ENCODE assay signal across 1 cellular context in genomic region chr21:38857152-38857825, GRCh38.
A peak's percentile ranks its signal among the peaks of the same experiment; 100 is the strongest.
TF ChIP-seq lines count a peak whose summit lies in the region.

No MANE protein-coding gene starts in this region.

TF ChIP-seq in K562, 482 proteins besides CTCF, POLR2A, EP300 and RAD21 (continued from another document):
- TF ChIP-seq BRF1 (IDR thresholded peaks at IDR 0.05; ENCODE audit: borderline replicate concordance, extremely low read depth, insufficient read length) (no peak), HDAC1 (IDR thresholded peaks at IDR 0.05) (0 out of 4 replicates have a peak, but pooled peaks of 1 of the 2 experiments have one; percentile 34), GTF2A2 (tag; IDR thresholded peaks at IDR 0.05) (no peak), SMARCE1 (IDR thresholded peaks at IDR 0.05) (0 out of 2 replicates have a peak, but pooled peaks have one; percentile 13), NCOR1 (IDR thresholded peaks at IDR 0.05) (peak; percentile 50; the same call in 1 of the 2 replicates), TCF3 (CRISPR knock-in tag; IDR thresholded peaks at IDR 0.05) (peak; percentile 43), STAT5A (IDR thresholded peaks at IDR 0.05; ENCODE audit: borderline replicate concordance, low read length) (no peak), CC2D1A (IDR thresholded peaks at IDR 0.05) (no peak), SOX6 (IDR thresholded peaks at IDR 0.05) (0 out of 2 replicates have a peak, but pooled peaks have one; percentile 31), DPF2 (IDR thresholded peaks at IDR 0.05) (peak; percentile 16; the same call in 1 of the 2 replicates), MBD1 (CRISPR knock-in tag; IDR thresholded peaks at IDR 0.05) (no peak), ZBTB2 (IDR thresholded peaks at IDR 0.05) (no peak), PHF21A (IDR thresholded peaks at IDR 0.05; ENCODE audit: borderline replicate concordance, low read depth) (no peak), FOXK2 (conservative IDR thresholded peaks at IDR 0.05 in 1 of 2, IDR thresholded peaks at IDR 0.05 in 1 of 2; ENCODE audit: low read depth in 2 of 2) (0 out of 4 replicates have a peak, but pooled peaks of 1 of the 2 experiments have one; percentile 14), SMARCA4 (IDR thresholded peaks at IDR 0.05) (peak; percentile 34; the same call in 1 of the 2 replicates), XRCC4 (IDR thresholded peaks at IDR 0.05; ENCODE audit: extremely low read depth, insufficient read depth, insufficient read length) (no peak), CHD4 (IDR thresholded peaks at IDR 0.05; ENCODE audit: insufficient read depth, insufficient replicate concordance, low read depth, low read length, poor library complexity, severe bottlenecking) (no peak), TRIM28 (IDR thresholded peaks at IDR 0.05) (no peak), ZFP36 (IDR thresholded peaks at IDR 0.05; ENCODE audit: low read depth, low read length, partially characterized antibody) (peak; percentile 25)
- TF ChIP-seq, protein P1, sequence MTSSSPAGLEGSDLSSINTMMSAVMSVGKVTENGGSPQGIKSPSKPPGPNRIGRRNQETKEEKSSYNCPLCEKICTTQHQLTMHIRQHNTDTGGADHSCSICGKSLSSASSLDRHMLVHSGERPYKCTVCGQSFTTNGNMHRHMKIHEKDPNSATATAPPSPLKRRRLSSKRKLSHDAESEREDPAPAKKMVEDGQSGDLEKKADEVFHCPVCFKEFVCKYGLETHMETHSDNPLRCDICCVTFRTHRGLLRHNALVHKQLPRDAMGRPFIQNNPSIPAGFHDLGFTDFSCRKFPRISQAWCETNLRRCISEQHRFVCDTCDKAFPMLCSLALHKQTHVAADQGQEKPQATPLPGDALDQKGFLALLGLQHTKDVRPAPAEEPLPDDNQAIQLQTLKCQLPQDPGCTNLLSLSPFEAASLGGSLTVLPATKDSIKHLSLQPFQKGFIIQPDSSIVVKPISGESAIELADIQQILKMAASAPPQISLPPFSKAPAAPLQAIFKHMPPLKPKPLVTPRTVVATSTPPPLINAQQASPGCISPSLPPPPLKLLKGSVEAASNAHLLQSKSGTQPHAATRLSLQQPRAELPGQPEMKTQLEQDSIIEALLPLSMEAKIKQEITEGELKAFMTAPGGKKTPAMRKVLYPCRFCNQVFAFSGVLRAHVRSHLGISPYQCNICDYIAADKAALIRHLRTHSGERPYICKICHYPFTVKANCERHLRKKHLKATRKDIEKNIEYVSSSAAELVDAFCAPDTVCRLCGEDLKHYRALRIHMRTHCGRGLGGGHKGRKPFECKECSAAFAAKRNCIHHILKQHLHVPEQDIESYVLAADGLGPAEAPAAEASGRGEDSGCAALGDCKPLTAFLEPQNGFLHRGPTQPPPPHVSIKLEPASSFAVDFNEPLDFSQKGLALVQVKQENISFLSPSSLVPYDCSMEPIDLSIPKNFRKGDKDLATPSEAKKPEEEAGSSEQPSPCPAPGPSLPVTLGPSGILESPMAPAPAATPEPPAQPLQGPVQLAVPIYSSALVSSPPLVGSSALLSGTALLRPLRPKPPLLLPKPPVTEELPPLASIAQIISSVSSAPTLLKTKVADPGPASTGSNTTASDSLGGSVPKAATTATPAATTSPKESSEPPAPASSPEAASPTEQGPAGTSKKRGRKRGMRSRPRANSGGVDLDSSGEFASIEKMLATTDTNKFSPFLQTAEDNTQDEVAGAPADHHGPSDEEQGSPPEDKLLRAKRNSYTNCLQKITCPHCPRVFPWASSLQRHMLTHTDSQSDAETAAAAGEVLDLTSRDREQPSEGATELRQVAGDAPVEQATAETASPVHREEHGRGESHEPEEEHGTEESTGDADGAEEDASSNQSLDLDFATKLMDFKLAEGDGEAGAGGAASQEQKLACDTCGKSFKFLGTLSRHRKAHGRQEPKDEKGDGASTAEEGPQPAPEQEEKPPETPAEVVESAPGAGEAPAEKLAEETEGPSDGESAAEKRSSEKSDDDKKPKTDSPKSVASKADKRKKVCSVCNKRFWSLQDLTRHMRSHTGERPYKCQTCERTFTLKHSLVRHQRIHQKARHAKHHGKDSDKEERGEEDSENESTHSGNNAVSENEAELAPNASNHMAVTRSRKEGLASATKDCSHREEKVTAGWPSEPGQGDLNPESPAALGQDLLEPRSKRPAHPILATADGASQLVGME (CRISPR knock-in tag; IDR thresholded peaks at IDR 0.05) = no peak
- TF ChIP-seq, protein P2, sequence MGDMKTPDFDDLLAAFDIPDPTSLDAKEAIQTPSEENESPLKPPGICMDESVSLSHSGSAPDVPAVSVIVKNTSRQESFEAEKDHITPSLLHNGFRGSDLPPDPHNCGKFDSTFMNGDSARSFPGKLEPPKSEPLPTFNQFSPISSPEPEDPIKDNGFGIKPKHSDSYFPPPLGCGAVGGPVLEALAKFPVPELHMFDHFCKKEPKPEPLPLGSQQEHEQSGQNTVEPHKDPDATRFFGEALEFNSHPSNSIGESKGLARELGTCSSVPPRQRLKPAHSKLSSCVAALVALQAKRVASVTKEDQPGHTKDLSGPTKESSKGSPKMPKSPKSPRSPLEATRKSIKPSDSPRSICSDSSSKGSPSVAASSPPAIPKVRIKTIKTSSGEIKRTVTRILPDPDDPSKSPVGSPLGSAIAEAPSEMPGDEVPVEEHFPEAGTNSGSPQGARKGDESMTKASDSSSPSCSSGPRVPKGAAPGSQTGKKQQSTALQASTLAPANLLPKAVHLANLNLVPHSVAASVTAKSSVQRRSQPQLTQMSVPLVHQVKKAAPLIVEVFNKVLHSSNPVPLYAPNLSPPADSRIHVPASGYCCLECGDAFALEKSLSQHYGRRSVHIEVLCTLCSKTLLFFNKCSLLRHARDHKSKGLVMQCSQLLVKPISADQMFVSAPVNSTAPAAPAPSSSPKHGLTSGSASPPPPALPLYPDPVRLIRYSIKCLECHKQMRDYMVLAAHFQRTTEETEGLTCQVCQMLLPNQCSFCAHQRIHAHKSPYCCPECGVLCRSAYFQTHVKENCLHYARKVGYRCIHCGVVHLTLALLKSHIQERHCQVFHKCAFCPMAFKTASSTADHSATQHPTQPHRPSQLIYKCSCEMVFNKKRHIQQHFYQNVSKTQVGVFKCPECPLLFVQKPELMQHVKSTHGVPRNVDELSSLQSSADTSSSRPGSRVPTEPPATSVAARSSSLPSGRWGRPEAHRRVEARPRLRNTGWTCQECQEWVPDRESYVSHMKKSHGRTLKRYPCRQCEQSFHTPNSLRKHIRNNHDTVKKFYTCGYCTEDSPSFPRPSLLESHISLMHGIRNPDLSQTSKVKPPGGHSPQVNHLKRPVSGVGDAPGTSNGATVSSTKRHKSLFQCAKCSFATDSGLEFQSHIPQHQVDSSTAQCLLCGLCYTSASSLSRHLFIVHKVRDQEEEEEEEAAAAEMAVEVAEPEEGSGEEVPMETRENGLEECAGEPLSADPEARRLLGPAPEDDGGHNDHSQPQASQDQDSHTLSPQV (IDR thresholded peaks at IDR 0.05) = 0 out of 2 replicates have a peak, but pooled peaks have one; percentile 64
